21 cellular contexts compared by ENCODE assay signal in the genomic region with DNA sequence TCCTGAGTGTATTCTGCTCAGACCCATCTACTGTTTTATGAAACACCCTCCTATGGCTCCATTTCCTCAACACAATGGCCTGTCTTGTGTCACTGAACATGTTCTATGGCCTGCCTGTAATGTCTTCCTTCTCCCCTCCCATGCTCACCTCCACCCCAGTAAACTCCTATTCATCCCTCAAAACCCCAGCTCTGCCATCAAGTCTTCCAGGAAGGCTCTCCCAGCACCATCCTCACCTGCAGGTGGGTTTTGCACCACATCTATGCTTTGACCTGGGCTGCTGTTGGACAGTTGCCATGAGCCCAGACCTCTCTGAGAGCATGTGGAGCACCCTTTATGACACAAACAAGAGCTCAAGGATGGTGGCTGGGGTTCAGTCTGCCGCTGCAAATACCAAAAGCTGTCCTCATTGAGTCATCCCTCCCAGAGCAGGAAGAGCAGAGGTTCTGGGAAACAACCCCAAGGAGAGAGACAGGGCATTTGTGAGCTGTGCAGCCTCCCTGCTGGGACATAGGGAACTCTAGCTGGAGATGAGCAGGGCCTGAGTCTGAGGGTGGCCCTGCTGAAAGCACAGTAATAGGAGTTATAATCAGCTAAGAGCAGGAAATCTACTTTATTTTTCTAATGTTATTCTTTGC.
DNase-seq lines count a peak whose midpoint lies in the region; ATAC-seq, FAIRE-seq and TF ChIP-seq lines count a peak whose summit lies in the region.
"Had no signal": no experiment of that assay in that cellular context is flagged by ENCODE, and none has a peak within 500 bp of the region (broad histone marks: within the 10 kb centered on the region; RNA-seq: fewer than 3 reads in every experiment).

No MANE protein-coding gene starts in this region.

- H3K9ac ChIP-seq in K562 (ENCODE audit: insufficient read depth in 1 of 2, low read depth in 2 of 2, low read length in 2 of 2) (no peak overlapping the region), neuronal stem cell (ENCODE audit: low read depth, low read length, poor library complexity) (no peak overlapping the region)
- H3K9ac ChIP-seq: BLaER1 treated with 17β-estradiol and CSF1 and Interleukin-3, amounts not matched to agents 10 nM and 100 nM had no signal

- H3K9me1 ChIP-seq in K562 (ENCODE audit: control insufficient read depth, insufficient read depth, low read length), result no peaks in the 10 kb centered on the region

- no peak overlapping the region for H2AK5ac ChIP-seq in neuronal stem cell (ENCODE audit: low read depth, low read length)

- 0% methylated on average over 1 of the region's 1 CpG for WGBS in K562 (ENCODE audit: insufficient coverage, low coverage, missing lambda C conversion rate)
- no CpG with 5 or more reads among the region's 1 CpG for WGBS in gastroesophageal sphincter (ENCODE audit: low coverage in 1 of 2), 2 donors
- WGBS in neuronal stem cell (ENCODE audit: extremely low coverage in 2 of 2, insufficient read length in 2 of 2, insufficient replicate concordance in 1 of 2), 2 donors, result no CpG with 5 or more reads among the region's 1 CpG

- TF ChIP-seq POLR2A in K562 (conservative IDR thresholded peaks at IDR 0.05) (no peak), gastroesophageal sphincter (IDR thresholded peaks at IDR 0.05) (no peak)

- peaks cover 11 to 22% (median 15%) of the 10 kb centered on the region in 5 donors for H3K27me3 Mint-ChIP-seq in naive thymus-derived CD4-positive, alpha-beta T cell

- no peak overlapping the region for H2BK12ac ChIP-seq in neuronal stem cell (ENCODE audit: low read length)

- H3K79me2 ChIP-seq in K562 (ENCODE audit: control insufficient read depth, insufficient read depth, low read length), result no peaks in the 10 kb centered on the region

- CTCF ChIA-PET in K562 (lab: Yijun Ruan, JAX; ENCODE audit: low intra/inter-chr PET ratio), result interaction anchor here (0.6 kb wide), 1 partner anchor 82 kb away, joined by 3 read pairs; no protein-coding TSS in a partner anchor
- CTCF ChIA-PET in naive thymus-derived CD4-positive, alpha-beta T cell (lab: Charles Lee), result no interaction called here

- no peak for FAIRE-seq in K562 (lab: Jason Lieb, UNC)
- FAIRE-seq: A549, H54 had no signal

- peak overlapping the region; percentile 31 for H3K18ac ChIP-seq in neuronal stem cell (ENCODE audit: low read length)

- H3K9me3 ChIP-seq in K562 (replicated peaks; ENCODE audit: control insufficient read depth, insufficient read depth, low read depth, low read length), result no peaks in the 10 kb centered on the region
- peaks cover 0 to 17% (median 0%) of the 10 kb centered on the region in 3 donors for H3K9me3 ChIP-seq in gastroesophageal sphincter
- peaks cover 0 to 3% of the 10 kb centered on the region in 2 donors for H3K9me3 ChIP-seq in neuronal stem cell (replicated peaks in 1 of 2; ENCODE audit: control insufficient read depth in 2 of 2, insufficient read depth in 1 of 2, low read depth in 1 of 2, low read length in 2 of 2)
- no peaks in the 10 kb centered on the region for H3K9me3 ChIP-seq in naive thymus-derived CD4-positive, alpha-beta T cell (ENCODE audit: control insufficient read depth in 2 of 3, low read length in 3 of 3)
- H3K9me3 ChIP-seq: vagina had no signal

- H3K9me3 Mint-ChIP-seq in naive thymus-derived CD4-positive, alpha-beta T cell, result peaks cover 0 to 5% (median 2%) of the 10 kb centered on the region in 11 donors

- H3K36me3 ChIP-seq in K562 (ENCODE audit: control insufficient read depth, insufficient read depth, low read length), result no peaks in the 10 kb centered on the region
- no peaks in the 10 kb centered on the region for H3K36me3 ChIP-seq in gastroesophageal sphincter
- H3K36me3 ChIP-seq in neuronal stem cell (replicated peaks in 1 of 2; ENCODE audit: control insufficient read depth in 2 of 2, insufficient read depth in 2 of 2, low read length in 2 of 2), result no peaks in the 10 kb centered on the region
- no peaks in the 10 kb centered on the region for H3K36me3 ChIP-seq in naive thymus-derived CD4-positive, alpha-beta T cell (ENCODE audit: control insufficient read depth in 2 of 3, insufficient read depth in 3 of 3, low read length in 3 of 3)
- H3K36me3 ChIP-seq: BLaER1 treated with 17β-estradiol and CSF1 and Interleukin-3, amounts not matched to agents 10 nM and 100 nM; vagina had no signal

- H3K4ac ChIP-seq in neuronal stem cell (ENCODE audit: low read length), result no peak overlapping the region

- H3K27me3 ChIP-seq in K562 (ENCODE audit: control insufficient read depth in 2 of 2, insufficient read depth in 2 of 2, low read length in 2 of 2) (no peaks in the 10 kb centered on the region), gastroesophageal sphincter (no peaks in the 10 kb centered on the region), neuronal stem cell (ENCODE audit: control insufficient read depth in 3 of 3, insufficient read depth in 3 of 3, low read depth in 1 of 3, low read length in 3 of 3) (no peaks in the 10 kb centered on the region)
- no peaks in the 10 kb centered on the region for H3K27me3 ChIP-seq in naive thymus-derived CD4-positive, alpha-beta T cell (ENCODE audit: control insufficient read depth in 2 of 2, insufficient read depth in 2 of 2, low read length in 2 of 2)
- H3K27me3 ChIP-seq: BLaER1 treated with 17β-estradiol and CSF1 and Interleukin-3, amounts not matched to agents 10 nM and 100 nM; vagina had no signal

- TF ChIP-seq CTCF in K562 (IDR thresholded peaks at IDR 0.05 in 2 of 3, conservative IDR thresholded peaks at IDR 0.05 in 1 of 3; ENCODE audit: insufficient read depth in 2 of 3, low read depth in 1 of 3, low read length in 3 of 3), result no peak
- no peak for TF ChIP-seq CTCF in gastroesophageal sphincter (IDR thresholded peaks at IDR 0.05)

- peak overlapping the region in 1 of 9 donors; percentile 43 for H3K27ac Mint-ChIP-seq in naive thymus-derived CD4-positive, alpha-beta T cell

- H3K27ac ChIP-seq in K562 (ENCODE audit: extremely low read depth, low read depth, low read length) (0 out of 3 replicates have a peak overlapping the region, but pooled peaks have one; percentile 28), gastroesophageal sphincter (peak overlapping the region in 3 of 4 donors; percentile 42 to 53 (median 43)), neuronal stem cell (replicated peaks; ENCODE audit: low read length) (no peak overlapping the region)
- no peak overlapping the region for H3K27ac ChIP-seq in naive thymus-derived CD4-positive, alpha-beta T cell (ENCODE audit: low read depth, low read length)
- H3K27ac ChIP-seq: A549, PC-9, vagina had no signal

- intact Hi-C loops in K562 (cut with micrococcal nuclease), result loop anchor here (5.0 kb wide), 1 partner anchor 48 kb away; no protein-coding TSS in a partner anchor
- intact Hi-C loops in naive thymus-derived CD4-positive, alpha-beta T cell (cut with micrococcal nuclease), result no loop called here

- H3K23ac ChIP-seq in neuronal stem cell (ENCODE audit: low read depth, low read length, poor library complexity), result no peak overlapping the region

- ATAC-seq in K562 (peak; percentile 41), gastroesophageal sphincter (peak; percentile 22)
- no peak for ATAC-seq in naive thymus-derived CD4-positive, alpha-beta T cell
- ATAC-seq: stimulated activated naive CD8-positive, alpha-beta T cell treated with anti-CD3 and anti-CD28 coated beads, Interleukin-15, Interleukin-2, amounts not matched to agents 100 U/mL and 50 U/mL, for 24 hours had no signal

- no TSS peak for BruUV-seq in K562 (replicated peaks; lab: Mats Ljungman, UMichigan)

- peak overlapping the region; percentile 8; the same call in 1 of the 2 replicates for H3K4me2 ChIP-seq in K562 (ENCODE audit: insufficient read depth, low read length)
- H3K4me2 ChIP-seq in neuronal stem cell (ENCODE audit: insufficient read depth, low read length, poor library complexity, severe bottlenecking), result no peak overlapping the region
- H3K4me2 ChIP-seq: A549, PC-9 had no signal

- peaks cover 0 to 4% (median 0%) of the 10 kb centered on the region in 7 donors for H3K4me1 Mint-ChIP-seq in naive thymus-derived CD4-positive, alpha-beta T cell
- H3K4me1 Mint-ChIP-seq: naive B cell had no signal

- no peak overlapping the region for H4K8ac ChIP-seq in neuronal stem cell (ENCODE audit: low read depth, low read length)

- H3K4me3 Mint-ChIP-seq in naive thymus-derived CD4-positive, alpha-beta T cell, result no peak overlapping the region
- H3K4me3 Mint-ChIP-seq: naive B cell had no signal

- H3K4me1 ChIP-seq in K562 (replicated peaks in 1 of 2; ENCODE audit: control insufficient read depth in 2 of 2, insufficient read depth in 2 of 2, low read length in 2 of 2) (peaks cover 20 to 27% of the 10 kb centered on the region in 2 experiments; a peak in 4 of 5 replicates), gastroesophageal sphincter (peaks cover 0 to 7% (median 0%) of the 10 kb centered on the region in 3 donors), neuronal stem cell (ENCODE audit: control insufficient read depth in 2 of 2, insufficient read depth in 1 of 2, low read depth in 1 of 2, low read length in 2 of 2) (peaks cover 0 to 7% of the 10 kb centered on the region in 2 donors)
- no peaks in the 10 kb centered on the region for H3K4me1 ChIP-seq in naive thymus-derived CD4-positive, alpha-beta T cell (ENCODE audit: control insufficient read depth in 2 of 2, insufficient read depth in 2 of 2, low read length in 2 of 2)
- H3K4me1 ChIP-seq: A549, vagina had no signal

- H4K20me1 ChIP-seq in K562 (replicated peaks; ENCODE audit: control insufficient read depth, insufficient read depth, low read length), result no peaks in the 10 kb centered on the region
- H4K20me1 ChIP-seq: BLaER1 treated with 17β-estradiol and CSF1 and Interleukin-3, amounts not matched to agents 10 nM and 100 nM had no signal

- no peak for TF ChIP-seq RAD21 in K562 (CRISPR knock-in tag; conservative IDR thresholded peaks at IDR 0.05 in 1 of 2, IDR thresholded peaks at IDR 0.05 in 1 of 2)

- H3K4me3 ChIP-seq in K562 (no peak overlapping the region), gastroesophageal sphincter (no peak overlapping the region), neuronal stem cell (ENCODE audit: low read length in 2 of 2) (no peak overlapping the region)
- no peak overlapping the region for H3K4me3 ChIP-seq in naive thymus-derived CD4-positive, alpha-beta T cell (ENCODE audit: low read length)
- H3K4me3 ChIP-seq: A549; BLaER1 treated with 17β-estradiol and CSF1 and Interleukin-3, amounts not matched to agents 10 nM and 100 nM; PC-9; vagina had no signal

- no peaks in the 10 kb centered on the region for H3K36me3 Mint-ChIP-seq in naive thymus-derived CD4-positive, alpha-beta T cell
- H3K36me3 Mint-ChIP-seq: naive B cell had no signal

- no peak overlapping the region for H2BK120ac ChIP-seq in neuronal stem cell (ENCODE audit: low read depth, low read length)

- H3K14ac ChIP-seq in neuronal stem cell (ENCODE audit: low read length), result no peak overlapping the region

- H3K79me1 ChIP-seq in neuronal stem cell (ENCODE audit: low read depth, low read length), result no peaks in the 10 kb centered on the region

- no peak overlapping the region for H2BK5ac ChIP-seq in neuronal stem cell (ENCODE audit: low read length)

- POLR2A ChIA-PET in K562 (lab: Yijun Ruan, JAX), result interaction anchor here (0.6 to 1.7 kb wide), 6 partner anchors 19 to 120 kb away, joined by 3 to 6 read pairs (median 3); no protein-coding TSS in a partner anchor
- POLR2A ChIA-PET in naive thymus-derived CD4-positive, alpha-beta T cell (lab: Charles Lee), result no interaction called here

- no peak overlapping the region for H4K91ac ChIP-seq in neuronal stem cell (ENCODE audit: low read depth, low read length, poor library complexity)

- H2BK15ac ChIP-seq in neuronal stem cell (ENCODE audit: low read length), result no peak overlapping the region

- DNase-seq in EH (ENCODE audit: low read depth) (peak; percentile 45), K562 (ENCODE audit: extremely low read depth in 1 of 4, low spot score in 3 of 4) (no peak), neuronal stem cell (ENCODE audit: low spot score) (no peak), NCI-H1417 treated with DMSO at 0.1 percent for 48 hours (lab: John Stamatoyannopoulos, UW) (no peak), OCI-M1 (lab: John Stamatoyannopoulos, UW) (no peak), SKM-1 (lab: John Stamatoyannopoulos, UW; ENCODE audit: unreplicated experiment) (no peak)
- no peak for DNase-seq in naive thymus-derived CD4-positive, alpha-beta T cell
- DNase-seq: activated CD4-positive, alpha-beta T cell treated with anti-CD3 and anti-CD28 coated beads, Interleukin-2, amount 50 U/mL, for 48 hours; activated naive CD4-positive, alpha-beta T cell treated with anti-CD3 and anti-CD28 coated beads, Interleukin-2, amount 50 U/mL, for 16 hours; foreskin fibroblast; KBM-7; naive B cell; NCI-H1092; NCI-H526 treated with DMSO at 0.1 percent for 48 hours; PC-9; stimulated activated naive CD8-positive, alpha-beta T cell treated with anti-CD3 and anti-CD28 coated beads, Interleukin-15, Interleukin-2, amounts not matched to agents 100 U/mL and 50 U/mL, for 24 hours had no signal

- H2AFZ ChIP-seq in K562 (ENCODE audit: low read depth, low read length) (peak overlapping the region; percentile 71), neuronal stem cell (ENCODE audit: low read length) (peak overlapping the region; percentile 83)
- H2AFZ ChIP-seq: PC-9 had no signal

- in situ Hi-C loops in K562 (cut with MboI), result no loop called here

- TF ChIP-seq EP300 in K562 (IDR thresholded peaks at IDR 0.05; ENCODE audit: low read length), result no peak
- no peak for TF ChIP-seq EP300 in gastroesophageal sphincter (IDR thresholded peaks at IDR 0.05)

Comparison
In these comparisons a context has a peak if more than half of its experiments do, and no peak if none do; other contexts are left out.
1. H3K27ac ChIP-seq: peak in K562 (single experiment) and gastroesophageal sphincter (3 of 4); none in neuronal stem cell (single experiment) and naive thymus-derived CD4-positive, alpha-beta T cell (single experiment).